In the genomic region with DNA sequence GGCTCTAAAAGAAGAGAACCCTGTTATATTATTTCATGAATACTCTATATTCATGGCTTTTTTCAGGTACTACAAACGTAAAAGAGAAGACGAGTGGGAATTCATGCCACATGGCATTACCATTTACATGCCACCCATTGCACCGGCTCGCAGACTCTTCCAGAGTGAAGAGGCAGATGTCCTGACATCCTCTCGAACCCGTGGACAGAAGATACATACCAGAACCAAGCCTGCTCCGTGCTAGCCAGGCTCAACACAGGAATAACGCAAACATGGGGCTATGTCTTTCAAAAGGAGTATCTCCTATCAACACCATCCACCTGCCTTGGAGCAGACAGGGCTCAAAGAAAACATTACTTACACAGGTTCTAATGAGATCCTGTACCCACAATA, we compare ENCODE assay signal across 8 cellular contexts.
A peak's percentile ranks its signal among the peaks of the same experiment; 100 is the strongest.
DNase-seq lines count a peak whose midpoint lies in the region; ATAC-seq and TF ChIP-seq lines count a peak whose summit lies in the region.

No MANE protein-coding gene starts in this region.

- H3K4me3 ChIP-seq in heart right ventricle: no peak overlapping the region
- H3K4me3 ChIP-seq in mesodermal cell (ENCODE audit: extremely low read depth, insufficient read depth, low read length, poor library complexity, severe bottlenecking): no peak overlapping the region
- no peak overlapping the region for H3K4me3 ChIP-seq in uterus

- no peaks in the 10 kb centered on the region for H3K27me3 ChIP-seq in heart right ventricle
- H3K27me3 ChIP-seq in uterus: no peaks in the 10 kb centered on the region

- no peak for DNase-seq in heart right ventricle
- DNase-seq in left ventricle myocardium superior: no peak
- DNase-seq in activated naive CD8-positive, alpha-beta T cell treated with anti-CD3 and anti-CD28 coated beads, Interleukin-2, amount 50 U/mL, for 24 hours: no peak
- DNase-seq in uterus: no peak
- no peak for DNase-seq in omental fat pad (ENCODE audit: low spot score)
- no peak for DNase-seq in NCI-H1092 treated with DMSO at 0.1 percent for 48 hours (lab: John Stamatoyannopoulos, UW)

- peak overlapping the region; percentile 68 for H3K27ac Mint-ChIP-seq in activated naive CD8-positive, alpha-beta T cell treated with anti-CD3 and anti-CD28 coated beads, Interleukin-2, amount 50 U/mL, for 24 hours

- ATAC-seq in heart right ventricle: no peak
- no peak for ATAC-seq in left ventricle myocardium superior
- no peak for ATAC-seq in activated naive CD8-positive, alpha-beta T cell treated with anti-CD3 and anti-CD28 coated beads, Interleukin-2, amount 50 U/mL, for 24 hours
- ATAC-seq in HG03095 (IDR thresholded peaks at IDR 0.05; ENCODE audit: unreplicated experiment): no peak
- ATAC-seq in omental fat pad (ENCODE audit: low FRiP score): no peak

- no peak for TF ChIP-seq POLR2A in uterus (IDR thresholded peaks at IDR 0.05)

- 91% methylated on average over 8 of the region's 8 CpGs for WGBS in heart right ventricle, 2 donors
- WGBS in mesodermal cell (ENCODE audit: insufficient coverage in 2 of 2), 2 experiments: 90 to 98% methylated on average over 5 to 8 of the region's 8 CpGs

- H3K36me3 Mint-ChIP-seq in activated naive CD8-positive, alpha-beta T cell treated with anti-CD3 and anti-CD28 coated beads, Interleukin-2, amount 50 U/mL, for 24 hours (ENCODE audit: low read depth): peaks cover 29% of the 10 kb centered on the region

- no peak overlapping the region for H3K4me3 Mint-ChIP-seq in activated naive CD8-positive, alpha-beta T cell treated with anti-CD3 and anti-CD28 coated beads, Interleukin-2, amount 50 U/mL, for 24 hours

- H3K9me3 Mint-ChIP-seq in activated naive CD8-positive, alpha-beta T cell treated with anti-CD3 and anti-CD28 coated beads, Interleukin-2, amount 50 U/mL, for 24 hours: no peaks in the 10 kb centered on the region

- peaks cover 47% of the 10 kb centered on the region for H3K4me1 Mint-ChIP-seq in activated naive CD8-positive, alpha-beta T cell treated with anti-CD3 and anti-CD28 coated beads, Interleukin-2, amount 50 U/mL, for 24 hours

- no peaks in the 10 kb centered on the region for H3K27me3 Mint-ChIP-seq in activated naive CD8-positive, alpha-beta T cell treated with anti-CD3 and anti-CD28 coated beads, Interleukin-2, amount 50 U/mL, for 24 hours

- H3K4me1 ChIP-seq in heart right ventricle (peaks cover 0 to 40% (median 20%) of the 10 kb centered on the region in 9 donors), mesodermal cell (ENCODE audit: control insufficient read depth, insufficient read depth, low read length, poor library complexity, severe bottlenecking) (peaks cover 20% of the 10 kb centered on the region), uterus (peaks cover 17 to 25% of the 10 kb centered on the region in 2 donors)

- H3K9me3 ChIP-seq in heart right ventricle (no peaks in the 10 kb centered on the region), mesodermal cell (ENCODE audit: control insufficient read depth, low read length) (no peaks in the 10 kb centered on the region), uterus (no peaks in the 10 kb centered on the region)

- H3K27ac ChIP-seq in heart right ventricle (peak overlapping the region in 6 of 10 donors; percentile 8 to 78 (median 39)), mesodermal cell (ENCODE audit: low read depth, low read length, severe bottlenecking) (peak overlapping the region; percentile 92), uterus (peak overlapping the region; percentile 81 to 87)

- TF ChIP-seq CTCF in heart right ventricle (IDR thresholded peaks at IDR 0.05) (no peak), uterus (IDR thresholded peaks at IDR 0.05) (no peak), omental fat pad (IDR thresholded peaks at IDR 0.05) (no peak)

- intact Hi-C loops in heart right ventricle (cut with DNase I) (no loop called here), left ventricle myocardium superior (cut with micrococcal nuclease) (no loop called here), uterus (cut with DNase I; ENCODE audit: low total_unique reads) (no loop called here)

- H3K36me3 ChIP-seq in heart right ventricle (peaks cover 0 to 35% (median 0%) of the 10 kb centered on the region in 9 donors), mesodermal cell (ENCODE audit: control insufficient read depth, insufficient read depth, low read length) (peaks cover 4% of the 10 kb centered on the region), uterus (no peaks in the 10 kb centered on the region)

Comparison
In these comparisons a context has a peak if more than half of its experiments do, and no peak if none do; other contexts are left out.
1. H3K27ac ChIP-seq: peak in every context shown above with its lines; median percentile 92 in mesodermal cell; 84 in uterus; 39 in heart right ventricle.